In genomic region chr16:81567987-81568748, GRCh38 we compare ENCODE assay signal across 8 cellular contexts.
DNase-seq lines count a peak whose midpoint lies in the region; ATAC-seq and TF ChIP-seq lines count a peak whose summit lies in the region.

No MANE protein-coding gene starts in this region.

- H3K4me3 ChIP-seq in fibroblast of mammary gland (ENCODE audit: control insufficient read depth, low read depth, low read length), result no peak overlapping the region
- H3K4me3 ChIP-seq in Karpas-422 (ENCODE audit: low read length), result no peak overlapping the region

- H3K4me1 ChIP-seq in Karpas-422 (ENCODE audit: low read length), result no peaks in the 10 kb centered on the region

- H3K9me3 ChIP-seq in Karpas-422 (ENCODE audit: low read length), result no peaks in the 10 kb centered on the region

- H3K27ac ChIP-seq in Karpas-422 (ENCODE audit: low read length), result no peak overlapping the region

- ATAC-seq in HG03432 (IDR thresholded peaks at IDR 0.05; ENCODE audit: unreplicated experiment), result no peak

- H2AFZ ChIP-seq in Karpas-422 (ENCODE audit: low read length), result no peak overlapping the region

- no peak for TF ChIP-seq CTCF in fibroblast of mammary gland (conservative IDR thresholded peaks at IDR 0.05; ENCODE audit: control insufficient read depth, insufficient read depth, low read depth, low read length)

- no peak overlapping the region for H3K4me2 ChIP-seq in Karpas-422 (ENCODE audit: low read depth, low read length, poor library complexity, severe bottlenecking)

- no peaks in the 10 kb centered on the region for H3K79me2 ChIP-seq in Karpas-422 (ENCODE audit: low read length)

- no peaks in the 10 kb centered on the region for H3K27me3 ChIP-seq in Karpas-422 (ENCODE audit: low read length)

- H3K36me3 ChIP-seq in Karpas-422 (ENCODE audit: insufficient read depth, low read length), result no peaks in the 10 kb centered on the region

- H4K20me1 ChIP-seq in Karpas-422 (ENCODE audit: insufficient read depth, low read depth, low read length), result peaks cover 15% of the 10 kb centered on the region; the same call in 1 of the 2 replicates

- DNase-seq in EL (peak; percentile 88), T1000 (lab: John Stamatoyannopoulos, UW) (peak; percentile 69), fibroblast of mammary gland (ENCODE audit: low read depth) (peak; percentile 47), Karpas-422 (no peak), NCI-H748 (lab: John Stamatoyannopoulos, UW; ENCODE audit: unreplicated experiment) (no peak), NCI-H187 treated with DMSO at 0.1 percent for 48 hours (lab: John Stamatoyannopoulos, UW) (no peak)
- DNase-seq in stimulated activated CD4-positive, alpha-beta T cell treated with anti-CD3 and anti-CD28 coated beads, Interleukin-12 subunit alpha, Interleukin-12 subunit beta, amount 100 ng/mL, for 24 hours (ENCODE audit: low read depth in 2 of 2), result peak; percentile 19 to 59

- no peak overlapping the region for H3K9ac ChIP-seq in Karpas-422 (ENCODE audit: low read length)

- H3K9me2 ChIP-seq in Karpas-422 (replicated peaks; ENCODE audit: insufficient read depth, low read length), result no peaks in the 10 kb centered on the region

Comparison
In these comparisons a context has a peak if more than half of its experiments do, and no peak if none do; other contexts are left out.
1. DNase-seq: peak in EL (single experiment), T1000 (single experiment), fibroblast of mammary gland (single experiment) and stimulated activated CD4-positive, alpha-beta T cell treated with anti-CD3 and anti-CD28 coated beads, Interleukin-12 subunit alpha, Interleukin-12 subunit beta, amount 100 ng/mL, for 24 hours (2 of 2); none in Karpas-422 (single experiment), NCI-H748 (single experiment) and NCI-H187 treated with DMSO at 0.1 percent for 48 hours (single experiment).